Comparison of ENCODE assay signal across 31 cellular contexts in the genomic region with DNA sequence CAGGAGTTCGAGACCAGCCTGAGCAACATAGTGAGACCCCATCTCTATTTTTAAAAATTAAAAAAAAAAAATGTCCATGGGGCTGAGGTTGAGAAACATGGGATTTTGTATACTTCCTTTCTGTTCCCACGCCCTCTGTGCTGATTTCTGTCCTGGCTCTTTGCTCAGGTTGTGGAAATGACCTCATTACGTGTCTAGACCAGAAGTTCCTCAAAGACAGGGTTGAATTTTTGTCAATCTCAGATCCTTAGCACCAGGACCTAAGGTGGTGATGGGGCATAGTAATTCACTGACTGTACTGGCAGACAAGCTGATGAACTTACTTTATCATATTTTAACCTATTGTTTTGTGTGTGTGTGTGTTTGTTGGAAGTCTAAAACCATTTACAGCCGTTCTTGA. TPM values are rescaled to one million over a fixed set of nuclear protein-coding genes. Genes with fewer than 3 reads are reported as not detected.
"Had no signal": no experiment of that assay in that cellular context is flagged by ENCODE, and none has a peak within 500 bp of the region (broad histone marks: within the 10 kb centered on the region; RNA-seq: fewer than 3 reads in every experiment).

No MANE protein-coding gene starts in this region.

- H3K27ac Mint-ChIP-seq: activated CD4-positive, alpha-beta memory T cell treated with anti-CD3 and anti-CD28 coated beads, Interleukin-2, amount 10 ng/mL, durations not matched to agents 7 days and 5 days; activated CD4-positive, alpha-beta T cell treated with anti-CD3 and anti-CD28 coated beads, Interleukin-2, amount 10 ng/mL, durations not matched to agents 7 days and 5 days; activated naive CD4-positive, alpha-beta T cell treated with anti-CD3 and anti-CD28 coated beads, Interleukin-2, amount 10 ng/mL, durations not matched to agents 7 days and 5 days; activated naive CD8-positive, alpha-beta T cell; activated T-cell treated with anti-CD3 and anti-CD28 coated beads, Interleukin-2, amount 50 U/mL, for 24 hours; activated T-cell treated with anti-CD3 and anti-CD28 coated beads, Interleukin-2, amount 50 U/mL, for 72 hours; endodermal cell; WTC11 had no signal

- H3K27me3 ChIP-seq: body of pancreas, colonic mucosa had no signal

- DNase-seq: activated CD4-positive, alpha-beta memory T cell treated with anti-CD3 and anti-CD28 coated beads, Interleukin-2, amount 10 ng/mL, durations not matched to agents 7 days and 5 days; activated CD4-positive, alpha-beta T cell treated with anti-CD3 and anti-CD28 coated beads for 1 hour; activated CD4-positive, alpha-beta T cell treated with anti-CD3 and anti-CD28 coated beads for 4 hours; activated CD4-positive, alpha-beta T cell treated with anti-CD3 and anti-CD28 coated beads, Interleukin-2, amount 10 ng/mL, durations not matched to agents 7 days and 5 days; activated CD4-positive, alpha-beta T cell treated with anti-CD3 and anti-CD28 coated beads, Interleukin-2, amount 50 U/mL, for 4 hours; activated CD8-positive, alpha-beta memory T cell treated with anti-CD3 and anti-CD28 coated beads, Interleukin-2, amount 50 U/mL, for 48 hours; activated gamma-delta T cell; activated naive CD4-positive, alpha-beta T cell; activated naive CD4-positive, alpha-beta T cell treated with anti-CD3 and anti-CD28 coated beads, Interleukin-2, amount 10 ng/mL, durations not matched to agents 7 days and 5 days; activated T-cell treated with anti-CD3 and anti-CD28 coated beads for 4 hours; activated T-cell treated with anti-CD3 and anti-CD28 coated beads, Interleukin-2, amount 50 U/mL, for 24 hours; activated T-cell treated with anti-CD3 and anti-CD28 coated beads, Interleukin-2, amount 50 U/mL, for 72 hours; amniotic stem cell; anterior cingulate cortex; body of pancreas; central memory CD4-positive, alpha-beta T cell; cerebellar nuclear complex; colonic mucosa; effector memory CD4-positive, alpha-beta T cell; endodermal cell; foreskin keratinocyte; gastrocnemius medialis; heart right ventricle; T-helper 2 cell had no signal

- H3K27ac ChIP-seq: body of pancreas, cardiac muscle cell, colonic mucosa, esophagus muscularis mucosa, foreskin keratinocyte, gastrocnemius medialis, heart right ventricle, VCaP had no signal

- FAIRE-seq: TTC549 had no signal

- H3K9me3 Mint-ChIP-seq: activated CD4-positive, alpha-beta memory T cell treated with anti-CD3 and anti-CD28 coated beads, Interleukin-2, amount 10 ng/mL, durations not matched to agents 7 days and 5 days; activated CD4-positive, alpha-beta T cell treated with anti-CD3 and anti-CD28 coated beads, Interleukin-2, amount 10 ng/mL, durations not matched to agents 7 days and 5 days; activated naive CD4-positive, alpha-beta T cell treated with anti-CD3 and anti-CD28 coated beads, Interleukin-2, amount 10 ng/mL, durations not matched to agents 7 days and 5 days; activated T-cell treated with anti-CD3 and anti-CD28 coated beads, Interleukin-2, amount 50 U/mL, for 24 hours; activated T-cell treated with anti-CD3 and anti-CD28 coated beads, Interleukin-2, amount 50 U/mL, for 72 hours; endodermal cell; WTC11 had no signal

- ATAC-seq: activated T-cell treated with anti-CD3 and anti-CD28 coated beads, Interleukin-2, amount 50 U/mL, for 72 hours; body of pancreas; foreskin keratinocyte; gastrocnemius medialis; heart right ventricle; WTC11 had no signal

- H3K9me3 ChIP-seq: body of pancreas, colonic mucosa, esophagus muscularis mucosa, gastrocnemius medialis, heart right ventricle had no signal

- H3K4me3 ChIP-seq: body of pancreas, cardiac muscle cell, colonic mucosa, esophagus muscularis mucosa, gastrocnemius medialis, heart right ventricle had no signal

- H3K4me3 Mint-ChIP-seq: activated CD4-positive, alpha-beta memory T cell treated with anti-CD3 and anti-CD28 coated beads, Interleukin-2, amount 10 ng/mL, durations not matched to agents 7 days and 5 days; activated CD4-positive, alpha-beta T cell treated with anti-CD3 and anti-CD28 coated beads, Interleukin-2, amount 10 ng/mL, durations not matched to agents 7 days and 5 days; activated naive CD4-positive, alpha-beta T cell treated with anti-CD3 and anti-CD28 coated beads, Interleukin-2, amount 10 ng/mL, durations not matched to agents 7 days and 5 days; activated naive CD8-positive, alpha-beta T cell; activated T-cell treated with anti-CD3 and anti-CD28 coated beads, Interleukin-2, amount 50 U/mL, for 24 hours; activated T-cell treated with anti-CD3 and anti-CD28 coated beads, Interleukin-2, amount 50 U/mL, for 72 hours; endodermal cell; WTC11 had no signal

- H3K36me3 ChIP-seq: cardiac muscle cell, colonic mucosa, esophagus muscularis mucosa, gastrocnemius medialis, heart right ventricle had no signal

- H3K4me1 Mint-ChIP-seq: endodermal cell, WTC11 had no signal

- H3K4me1 ChIP-seq: colonic mucosa, esophagus muscularis mucosa, foreskin keratinocyte, gastrocnemius medialis, heart right ventricle had no signal

- H3K36me3 Mint-ChIP-seq: activated naive CD4-positive, alpha-beta T cell treated with anti-CD3 and anti-CD28 coated beads, Interleukin-2, amount 10 ng/mL, durations not matched to agents 7 days and 5 days; activated naive CD8-positive, alpha-beta T cell; WTC11 had no signal

RNA-seq across cellular contexts. Expression of gene HNF1B, which starts 11.2 kb away (rescaled TPM):
- total RNA-seq: activated CD4-positive, alpha-beta memory T cell treated with anti-CD3 and anti-CD28 coated beads, Interleukin-2, amount 10 ng/mL, durations not matched to agents 7 days and 5 days; cardiac muscle cell; dermis microvascular lymphatic vessel endothelial cell; esophagus muscularis mucosa; foreskin keratinocyte; gastrocnemius medialis; heart right ventricle had no signal
- polyA plus RNA-seq: cardiac muscle cell, foreskin keratinocyte, heart right ventricle had no signal
